2 cellular contexts compared by ENCODE assay signal in the genomic region with DNA sequence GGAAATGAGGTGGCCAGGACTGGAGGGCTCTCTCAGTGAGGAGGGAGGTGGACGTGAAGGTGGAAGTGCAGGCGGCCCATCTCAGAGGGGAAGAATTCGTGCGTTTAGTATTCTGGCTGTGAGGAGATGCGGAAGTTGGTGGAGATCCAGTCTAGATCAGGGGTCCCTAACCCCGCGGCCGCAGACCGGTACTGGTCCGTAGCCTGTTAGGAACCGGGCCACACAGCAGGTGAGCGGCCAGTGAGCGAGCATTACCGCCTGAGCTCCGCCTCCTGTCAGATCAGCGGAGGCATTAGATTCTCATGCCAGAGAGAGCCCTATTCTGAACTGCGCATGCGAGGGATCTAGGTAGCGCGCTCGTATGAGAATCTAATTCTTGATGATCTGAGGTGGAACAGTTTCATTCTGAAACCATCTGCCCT.
TF ChIP-seq lines count a peak whose summit lies in the region.

No MANE protein-coding gene starts in this region.

TF ChIP-seq in SK-N-SH, 30 proteins besides CTCF, POLR2A, EP300 and RAD21:
- no peak for TF ChIP-seq FOSL2 (IDR thresholded peaks at IDR 0.05; ENCODE audit: borderline replicate concordance, low read depth)
- no peak for TF ChIP-seq USF1 (IDR thresholded peaks at IDR 0.05; ENCODE audit: borderline replicate concordance, low read depth)
- no peak for TF ChIP-seq FOXJ3 (CRISPR knock-in tag; IDR thresholded peaks at IDR 0.05)
- no peak for TF ChIP-seq MEF2A (IDR thresholded peaks at IDR 0.05; ENCODE audit: borderline replicate concordance, low read depth)
- TF ChIP-seq POLR2AphosphoS5 (IDR thresholded peaks at IDR 0.05; ENCODE audit: low read depth, low read length), result no peak
- TF ChIP-seq EZH2phosphoT487 (IDR thresholded peaks at IDR 0.05; ENCODE audit: borderline replicate concordance, low read depth), result no peak
- TF ChIP-seq PBX3 (IDR thresholded peaks at IDR 0.05), result no peak
- TF ChIP-seq NRF1 (IDR thresholded peaks at IDR 0.05; ENCODE audit: low read depth, low read length), result no peak
- TF ChIP-seq, protein P1, sequence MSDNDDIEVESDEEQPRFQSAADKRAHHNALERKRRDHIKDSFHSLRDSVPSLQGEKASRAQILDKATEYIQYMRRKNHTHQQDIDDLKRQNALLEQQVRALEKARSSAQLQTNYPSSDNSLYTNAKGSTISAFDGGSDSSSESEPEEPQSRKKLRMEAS (IDR thresholded peaks at IDR 0.05; ENCODE audit: low read depth), result no peak
- TF ChIP-seq REST (IDR thresholded peaks at IDR 0.05; ENCODE audit: low read depth, low read length), result no peak
- no peak for TF ChIP-seq IRF3 (IDR thresholded peaks at IDR 0.05; ENCODE audit: low read depth, low read length)
- TF ChIP-seq SIN3A (IDR thresholded peaks at IDR 0.05; ENCODE audit: borderline replicate concordance, low read depth, low read length), result no peak
- TF ChIP-seq TAF1 (IDR thresholded peaks at IDR 0.05; ENCODE audit: borderline replicate concordance, low read depth, low read length), result no peak
- no peak for TF ChIP-seq ELF1 (IDR thresholded peaks at IDR 0.05)

TF ChIP-seq in SK-N-SH treated with all-trans-retinoic acid at 6 μM for 48 hours, 23 proteins besides CTCF, POLR2A, EP300 and RAD21:
- TF ChIP-seq ZC3H10 (CRISPR knock-in tag; IDR thresholded peaks at IDR 0.05), result no peak
- TF ChIP-seq, protein P2, sequence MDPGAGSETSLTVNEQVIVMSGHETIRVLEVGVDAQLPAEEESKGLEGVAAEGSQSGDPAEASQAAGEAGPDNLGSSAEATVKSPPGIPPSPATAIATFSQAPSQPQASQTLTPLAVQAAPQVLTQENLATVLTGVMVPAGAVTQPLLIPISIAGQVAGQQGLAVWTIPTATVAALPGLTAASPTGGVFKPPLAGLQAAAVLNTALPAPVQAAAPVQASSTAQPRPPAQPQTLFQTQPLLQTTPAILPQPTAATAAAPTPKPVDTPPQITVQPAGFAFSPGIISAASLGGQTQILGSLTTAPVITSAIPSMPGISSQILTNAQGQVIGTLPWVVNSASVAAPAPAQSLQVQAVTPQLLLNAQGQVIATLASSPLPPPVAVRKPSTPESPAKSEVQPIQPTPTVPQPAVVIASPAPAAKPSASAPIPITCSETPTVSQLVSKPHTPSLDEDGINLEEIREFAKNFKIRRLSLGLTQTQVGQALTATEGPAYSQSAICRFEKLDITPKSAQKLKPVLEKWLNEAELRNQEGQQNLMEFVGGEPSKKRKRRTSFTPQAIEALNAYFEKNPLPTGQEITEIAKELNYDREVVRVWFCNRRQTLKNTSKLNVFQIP (CRISPR knock-in tag; IDR thresholded peaks at IDR 0.05; ENCODE audit: borderline replicate concordance, low read depth), result no peak
- no peak for TF ChIP-seq ESRRG (CRISPR knock-in tag; IDR thresholded peaks at IDR 0.05)
- no peak for TF ChIP-seq BACH2 (CRISPR knock-in tag; IDR thresholded peaks at IDR 0.05; ENCODE audit: borderline replicate concordance)
- TF ChIP-seq CSDC2 (CRISPR knock-in tag; IDR thresholded peaks at IDR 0.05), result no peak
- TF ChIP-seq PPARA (CRISPR knock-in tag; IDR thresholded peaks at IDR 0.05; ENCODE audit: borderline replicate concordance), result no peak
- TF ChIP-seq OSR1 (CRISPR knock-in tag; IDR thresholded peaks at IDR 0.05), result no peak
- no peak for TF ChIP-seq ZFP30 (CRISPR knock-in tag; IDR thresholded peaks at IDR 0.05)
- no peak for TF ChIP-seq CREB5 (CRISPR knock-in tag; IDR thresholded peaks at IDR 0.05; ENCODE audit: low read depth)
- TF ChIP-seq TOX (CRISPR knock-in tag; IDR thresholded peaks at IDR 0.05; ENCODE audit: borderline replicate concordance), result no peak
- TF ChIP-seq, protein P3, sequence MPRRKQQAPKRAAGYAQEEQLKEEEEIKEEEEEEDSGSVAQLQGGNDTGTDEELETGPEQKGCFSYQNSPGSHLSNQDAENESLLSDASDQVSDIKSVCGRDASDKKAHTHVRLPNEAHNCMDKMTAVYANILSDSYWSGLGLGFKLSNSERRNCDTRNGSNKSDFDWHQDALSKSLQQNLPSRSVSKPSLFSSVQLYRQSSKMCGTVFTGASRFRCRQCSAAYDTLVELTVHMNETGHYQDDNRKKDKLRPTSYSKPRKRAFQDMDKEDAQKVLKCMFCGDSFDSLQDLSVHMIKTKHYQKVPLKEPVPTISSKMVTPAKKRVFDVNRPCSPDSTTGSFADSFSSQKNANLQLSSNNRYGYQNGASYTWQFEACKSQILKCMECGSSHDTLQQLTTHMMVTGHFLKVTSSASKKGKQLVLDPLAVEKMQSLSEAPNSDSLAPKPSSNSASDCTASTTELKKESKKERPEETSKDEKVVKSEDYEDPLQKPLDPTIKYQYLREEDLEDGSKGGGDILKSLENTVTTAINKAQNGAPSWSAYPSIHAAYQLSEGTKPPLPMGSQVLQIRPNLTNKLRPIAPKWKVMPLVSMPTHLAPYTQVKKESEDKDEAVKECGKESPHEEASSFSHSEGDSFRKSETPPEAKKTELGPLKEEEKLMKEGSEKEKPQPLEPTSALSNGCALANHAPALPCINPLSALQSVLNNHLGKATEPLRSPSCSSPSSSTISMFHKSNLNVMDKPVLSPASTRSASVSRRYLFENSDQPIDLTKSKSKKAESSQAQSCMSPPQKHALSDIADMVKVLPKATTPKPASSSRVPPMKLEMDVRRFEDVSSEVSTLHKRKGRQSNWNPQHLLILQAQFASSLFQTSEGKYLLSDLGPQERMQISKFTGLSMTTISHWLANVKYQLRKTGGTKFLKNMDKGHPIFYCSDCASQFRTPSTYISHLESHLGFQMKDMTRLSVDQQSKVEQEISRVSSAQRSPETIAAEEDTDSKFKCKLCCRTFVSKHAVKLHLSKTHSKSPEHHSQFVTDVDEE (CRISPR knock-in tag; IDR thresholded peaks at IDR 0.05), result no peak
- no peak for TF ChIP-seq PATZ1 (CRISPR knock-in tag; IDR thresholded peaks at IDR 0.05; ENCODE audit: borderline replicate concordance)
- no peak for TF ChIP-seq GLIS3 (CRISPR knock-in tag; IDR thresholded peaks at IDR 0.05)
- no peak for TF ChIP-seq TCF4 (CRISPR knock-in tag; IDR thresholded peaks at IDR 0.05; ENCODE audit: borderline replicate concordance)
- no peak for TF ChIP-seq ZFP3 (CRISPR knock-in tag; IDR thresholded peaks at IDR 0.05)
- no peak for TF ChIP-seq ZNF8 (CRISPR knock-in tag; IDR thresholded peaks at IDR 0.05)
- TF ChIP-seq ARNTL (CRISPR knock-in tag; IDR thresholded peaks at IDR 0.05; ENCODE audit: borderline replicate concordance, low read depth), result no peak
- TF ChIP-seq CSRNP3 (CRISPR knock-in tag; IDR thresholded peaks at IDR 0.05), result no peak
